ENCODE assay signal across 19 cellular contexts in genomic region chr2:23519334-23519651, GRCh38.
A peak's percentile ranks its signal among the peaks of the same experiment; 100 is the strongest.
DNase-seq lines count a peak whose midpoint lies in the region; ATAC-seq and TF ChIP-seq lines count a peak whose summit lies in the region.
"Had no signal": no experiment of that assay in that cellular context is flagged by ENCODE, and none has a peak within 500 bp of the region (broad histone marks: within the 10 kb centered on the region; RNA-seq: fewer than 3 reads in every experiment).

No MANE protein-coding gene starts in this region.

- H3K4me3 ChIP-seq in epithelial cell of esophagus (ENCODE audit: low read length) (no peak overlapping the region), PC-9 (no peak overlapping the region)
- H3K4me3 ChIP-seq: A549, BLaER1, dorsolateral prefrontal cortex had no signal

- H2AFZ ChIP-seq in PC-9: no peak overlapping the region

- H3K27ac Mint-ChIP-seq in stimulated activated naive CD8-positive, alpha-beta T cell treated with anti-CD3 and anti-CD28 coated beads, Interleukin-15, amount 100 ng/mL, for 72 hours: no peak overlapping the region
- no peak overlapping the region for H3K27ac Mint-ChIP-seq in osteocyte (ENCODE audit: unreplicated experiment)
- H3K27ac Mint-ChIP-seq: activated B cell treated with CpG ODN at 0.5 μM for 24 hours; activated CD4-positive, alpha-beta memory T cell treated with anti-CD3 and anti-CD28 coated beads, Interleukin-2, amount 10 ng/mL, durations not matched to agents 7 days and 5 days had no signal

- H3K36me3 Mint-ChIP-seq in osteocyte (ENCODE audit: unreplicated experiment): no peaks in the 10 kb centered on the region

- peaks cover 18% of the 10 kb centered on the region for H3K27me3 Mint-ChIP-seq in stimulated activated naive CD8-positive, alpha-beta T cell treated with anti-CD3 and anti-CD28 coated beads, Interleukin-15, amount 100 ng/mL, for 72 hours
- H3K27me3 Mint-ChIP-seq in osteocyte (ENCODE audit: unreplicated experiment): peaks cover 22% of the 10 kb centered on the region
- H3K27me3 Mint-ChIP-seq: activated B cell treated with CpG ODN at 0.5 μM for 24 hours had no signal

- no peaks in the 10 kb centered on the region for H4K20me1 ChIP-seq in PC-9 (ENCODE audit: insufficient read depth)
- H4K20me1 ChIP-seq: BLaER1 had no signal

- no peaks in the 10 kb centered on the region for H3K4me1 ChIP-seq in PC-9 (replicated peaks; ENCODE audit: insufficient read depth)
- H3K4me1 ChIP-seq: BLaER1 had no signal

- no peaks in the 10 kb centered on the region for H3K9me3 ChIP-seq in PC-9 (ENCODE audit: insufficient read depth, low read depth)
- H3K9me3 ChIP-seq: A549, BLaER1 had no signal

- POLR2A ChIA-PET in PC-9 (lab: Charles Lee; ENCODE audit: unreplicated experiment): no interaction called here

- CTCF ChIA-PET in PC-9 (lab: Charles Lee): no interaction called here

- H3K9me2 ChIP-seq in PC-9 (ENCODE audit: insufficient read depth): no peaks in the 10 kb centered on the region

- no peak for DNase-seq in stimulated activated naive CD8-positive, alpha-beta T cell treated with anti-CD3 and anti-CD28 coated beads, Interleukin-15, amount 100 ng/mL, for 72 hours
- no peak for DNase-seq in stimulated activated naive CD8-positive, alpha-beta T cell treated with anti-CD3 and anti-CD28 coated beads, Interleukin-15, Interleukin-2, amounts not matched to agents 100 U/mL and 50 U/mL, for 24 hours
- DNase-seq in epithelial cell of esophagus (ENCODE audit: low read depth) (no peak), osteocyte (ENCODE audit: extremely low spot score, unreplicated experiment) (no peak), PC-9 (no peak)
- DNase-seq: activated B cell treated with CpG ODN at 0.5 μM for 24 hours; activated CD4-positive, alpha-beta memory T cell treated with anti-CD3 and anti-CD28 coated beads, Interleukin-2, amount 10 ng/mL, durations not matched to agents 7 days and 5 days; activated naive CD4-positive, alpha-beta T cell treated with Interleukin-2 at 50 U/mL for 16 hours; dorsolateral prefrontal cortex; KBM-7; midbrain; NCI-H187; NCI-H2227 treated with DMSO at 0.1 percent for 48 hours had no signal

- intact Hi-C loops in PC-9 (cut with micrococcal nuclease; ENCODE audit: unreplicated experiment): no loop called here

- H3K36me3 ChIP-seq in PC-9 (ENCODE audit: low read depth): no peaks in the 10 kb centered on the region
- H3K36me3 ChIP-seq: BLaER1 had no signal

- H3K27ac ChIP-seq in PC-9: no peak overlapping the region
- H3K27ac ChIP-seq: A549, BLaER1 had no signal

- no peaks in the 10 kb centered on the region for H3F3A ChIP-seq in PC-9 (ENCODE audit: insufficient read depth, low read depth)

- no peaks in the 10 kb centered on the region for H3K79me2 ChIP-seq in PC-9 (ENCODE audit: low read depth)

- H3K4me1 Mint-ChIP-seq in stimulated activated naive CD8-positive, alpha-beta T cell treated with anti-CD3 and anti-CD28 coated beads, Interleukin-15, amount 100 ng/mL, for 72 hours: no peaks in the 10 kb centered on the region
- H3K4me1 Mint-ChIP-seq in osteocyte (ENCODE audit: unreplicated experiment): peaks cover 31% of the 10 kb centered on the region
- H3K4me1 Mint-ChIP-seq: activated B cell treated with CpG ODN at 0.5 μM for 24 hours had no signal

- no peaks in the 10 kb centered on the region for H3K27me3 ChIP-seq in PC-9 (ENCODE audit: insufficient read depth, low read depth)
- H3K27me3 ChIP-seq: BLaER1 had no signal

- H3K9me3 Mint-ChIP-seq in stimulated activated naive CD8-positive, alpha-beta T cell treated with anti-CD3 and anti-CD28 coated beads, Interleukin-15, amount 100 ng/mL, for 72 hours: no peaks in the 10 kb centered on the region
- no peaks in the 10 kb centered on the region for H3K9me3 Mint-ChIP-seq in osteocyte (ENCODE audit: unreplicated experiment)
- H3K9me3 Mint-ChIP-seq: activated B cell treated with CpG ODN at 0.5 μM for 24 hours; activated CD4-positive, alpha-beta memory T cell treated with anti-CD3 and anti-CD28 coated beads, Interleukin-2, amount 10 ng/mL, durations not matched to agents 7 days and 5 days; neural crest cell had no signal

- no peak overlapping the region for H3K4me3 Mint-ChIP-seq in stimulated activated naive CD8-positive, alpha-beta T cell treated with anti-CD3 and anti-CD28 coated beads, Interleukin-15, amount 100 ng/mL, for 72 hours
- H3K4me3 Mint-ChIP-seq in osteocyte (ENCODE audit: unreplicated experiment): no peak overlapping the region
- H3K4me3 Mint-ChIP-seq: activated B cell treated with CpG ODN at 0.5 μM for 24 hours; activated CD4-positive, alpha-beta memory T cell treated with anti-CD3 and anti-CD28 coated beads, Interleukin-2, amount 10 ng/mL, durations not matched to agents 7 days and 5 days had no signal

- peak; percentile 9 for TF ChIP-seq CTCF in epithelial cell of esophagus (IDR thresholded peaks at IDR 0.05; ENCODE audit: insufficient read depth, low read depth, low read length, missing control alignments)
- TF ChIP-seq CTCF in osteocyte (IDR thresholded peaks at IDR 0.05): peak; percentile 25
- TF ChIP-seq CTCF in PC-9 (conservative IDR thresholded peaks at IDR 0.05): no peak

- BruUV-seq in PC-9 (replicated peaks; lab: Mats Ljungman, UMichigan): no TSS peak

- ATAC-seq in stimulated activated naive CD8-positive, alpha-beta T cell treated with anti-CD3 and anti-CD28 coated beads, Interleukin-15, amount 100 ng/mL, for 72 hours: peak; percentile 5
- no peak for ATAC-seq in stimulated activated naive CD8-positive, alpha-beta T cell treated with anti-CD3 and anti-CD28 coated beads, Interleukin-15, Interleukin-2, amounts not matched to agents 100 U/mL and 50 U/mL, for 24 hours
- ATAC-seq in HG02885 (IDR thresholded peaks at IDR 0.05; ENCODE audit: poor library complexity, unreplicated experiment): no peak
- ATAC-seq in GM19035 (IDR thresholded peaks at IDR 0.05; ENCODE audit: unreplicated experiment): no peak
- ATAC-seq in GM18907 (IDR thresholded peaks at IDR 0.05; ENCODE audit: unreplicated experiment): no peak
- ATAC-seq: A549 had no signal

- no peak overlapping the region for H3K4me2 ChIP-seq in PC-9
- H3K4me2 ChIP-seq: A549, BLaER1 had no signal
